20 cellular contexts compared by ENCODE assay signal in the genomic region with DNA sequence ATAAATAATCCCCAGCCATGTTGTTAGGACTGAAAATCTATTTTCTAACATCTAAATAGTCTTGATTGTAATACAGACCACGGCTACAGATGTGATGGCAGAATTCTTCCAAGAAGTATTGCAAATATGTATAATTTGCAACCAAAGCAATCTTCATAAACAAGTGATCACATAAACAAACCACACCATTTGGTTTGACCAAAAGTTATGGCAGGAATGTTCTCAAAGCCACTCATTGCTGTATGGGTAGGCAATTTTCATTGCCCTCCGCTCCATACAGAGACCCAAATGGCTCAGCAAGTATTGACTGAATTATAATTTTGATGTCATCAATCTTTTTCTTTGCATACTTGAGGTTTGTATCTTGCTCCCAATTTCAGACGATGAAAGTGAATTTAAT. TPM values are rescaled to one million over a fixed set of nuclear protein-coding genes. Genes with fewer than 3 reads are reported as not detected.
DNase-seq lines count a peak whose midpoint lies in the region; ATAC-seq, FAIRE-seq and TF ChIP-seq lines count a peak whose summit lies in the region.
"Had no signal": no experiment of that assay in that cellular context is flagged by ENCODE, and none has a peak within 500 bp of the region (broad histone marks: within the 10 kb centered on the region; RNA-seq: fewer than 3 reads in every experiment).

No MANE protein-coding gene starts in this region.

- in situ Hi-C loops in K562 (cut with MboI), result loop anchor here (10.0 kb wide), 1 partner anchor 148 kb away; no protein-coding TSS in a partner anchor

- no peaks in the 10 kb centered on the region for H4K20me1 ChIP-seq in K562 (replicated peaks; ENCODE audit: control insufficient read depth, insufficient read depth, low read length)

- no peaks in the 10 kb centered on the region for H3K9me3 ChIP-seq in K562 (replicated peaks; ENCODE audit: control insufficient read depth, insufficient read depth, low read depth, low read length)
- H3K9me3 ChIP-seq: tibial artery had no signal

- H3K9ac ChIP-seq in K562 (ENCODE audit: insufficient read depth in 1 of 2, low read depth in 2 of 2, low read length in 2 of 2), result no peak overlapping the region

- POLR2A ChIA-PET in K562 (lab: Yijun Ruan, JAX), result no interaction called here

- no TSS peak for BruUV-seq in K562 (replicated peaks; lab: Mats Ljungman, UMichigan)

- no peak overlapping the region for H3K4me2 ChIP-seq in K562 (ENCODE audit: insufficient read depth, low read length)

- peak; percentile 80 for DNase-seq in LHCN-M2 (ENCODE audit: low read depth)
- no peak for DNase-seq in K562 (ENCODE audit: extremely low read depth in 1 of 4, low spot score in 3 of 4)
- no peak for DNase-seq in mesothelial cell of epicardium (ENCODE audit: low spot score in 2 of 2, unreplicated experiment in 2 of 2)
- DNase-seq in NCI-H2029 treated with DMSO at 0.1 percent for 48 hours (lab: John Stamatoyannopoulos, UW), result no peak
- no peak for DNase-seq in NCI-H1092 treated with DMSO at 0.1 percent for 48 hours (lab: John Stamatoyannopoulos, UW)
- DNase-seq in DMS153 treated with DMSO at 0.1 percent for 48 hours (lab: John Stamatoyannopoulos, UW; ENCODE audit: unreplicated experiment), result no peak
- DNase-seq in activated naive CD4-positive, alpha-beta T cell treated with anti-CD3 and anti-CD28 coated beads, Interleukin-2, amount 10 ng/mL, durations not matched to agents 7 days and 5 days, result no peak
- DNase-seq: activated CD4-positive, alpha-beta T cell treated with anti-CD3 and anti-CD28 coated beads, Interleukin-2, amount 10 ng/mL, durations not matched to agents 24 days and 14 days; aorta; CD4-positive, alpha-beta memory T cell; glutamatergic neuron; NCI-H1694 treated with DMSO at 0.1 percent for 48 hours; NCI-H510A; nephron progenitor cell; stimulated activated CD4-positive, alpha-beta T cell treated with anti-CD3 and anti-CD28 coated beads, Interleukin-15, amount 100 ng/mL, for 24 hours; stimulated activated naive CD4-positive, alpha-beta T cell; tibial artery had no signal

- TF ChIP-seq EP300 in K562 (IDR thresholded peaks at IDR 0.05; ENCODE audit: low read length), result no peak

- TF ChIP-seq CTCF in K562 (IDR thresholded peaks at IDR 0.05 in 2 of 3, conservative IDR thresholded peaks at IDR 0.05 in 1 of 3; ENCODE audit: insufficient read depth in 2 of 3, low read depth in 1 of 3, low read length in 3 of 3) (no peak), mesothelial cell of epicardium (IDR thresholded peaks at IDR 0.05; ENCODE audit: unreplicated experiment) (no peak)

- CTCF ChIA-PET in K562 (lab: Yijun Ruan, JAX; ENCODE audit: low intra/inter-chr PET ratio), result interaction anchor here (1.3 to 2.4 kb wide), 2 partner anchors 80 to 147 kb away, joined by 9 to 11 read pairs; no protein-coding TSS in a partner anchor
- CTCF ChIA-PET in activated naive CD4-positive, alpha-beta T cell treated with anti-CD3 and anti-CD28 coated beads, Interleukin-2, amount 10 ng/mL, durations not matched to agents 7 days and 5 days (lab: Charles Lee), result interaction anchor here (0.5 to 0.6 kb wide), 2 partner anchors 79 to 202 kb away, joined by 3 read pairs; no protein-coding TSS in a partner anchor

- peaks cover 41% of the 10 kb centered on the region for H3K4me1 ChIP-seq in ACC112 (ENCODE audit: control insufficient read depth, insufficient read depth, low read length, unreplicated experiment)
- H3K4me1 ChIP-seq in K562 (replicated peaks in 1 of 2; ENCODE audit: control insufficient read depth in 2 of 2, insufficient read depth in 2 of 2, low read length in 2 of 2), result peaks cover 2 to 18% of the 10 kb centered on the region in 2 experiments; a peak in 4 of 5 replicates

- no peaks in the 10 kb centered on the region for H3K36me3 ChIP-seq in ACC112 (ENCODE audit: insufficient read depth, low read length)
- H3K36me3 ChIP-seq in K562 (ENCODE audit: control insufficient read depth, insufficient read depth, low read length), result no peaks in the 10 kb centered on the region
- H3K36me3 ChIP-seq: tibial artery had no signal

- no peak for FAIRE-seq in K562 (lab: Jason Lieb, UNC)

- intact Hi-C loops in K562 (cut with micrococcal nuclease), result no loop called here

- TF ChIP-seq RAD21 in K562 (CRISPR knock-in tag; conservative IDR thresholded peaks at IDR 0.05 in 1 of 2, IDR thresholded peaks at IDR 0.05 in 1 of 2), result no peak

- no peak overlapping the region for H3K4me3 Mint-ChIP-seq in mesothelial cell of epicardium
- H3K4me3 Mint-ChIP-seq in activated naive CD4-positive, alpha-beta T cell treated with anti-CD3 and anti-CD28 coated beads, Interleukin-2, amount 10 ng/mL, durations not matched to agents 7 days and 5 days, result no peak overlapping the region
- H3K4me3 Mint-ChIP-seq: activated CD4-positive, alpha-beta T cell treated with anti-CD3 and anti-CD28 coated beads, Interleukin-2, amount 10 ng/mL, durations not matched to agents 24 days and 14 days; CD4-positive, alpha-beta memory T cell; nephron progenitor cell had no signal

- peak overlapping the region; percentile 45; the same call in 1 of the 2 replicates for H3K4me3 ChIP-seq in ACC112 (ENCODE audit: low read depth, low read length)
- H3K4me3 ChIP-seq in K562, result no peak overlapping the region
- H3K4me3 ChIP-seq: coronary artery, lung, tibial artery had no signal

- H3K9me3 Mint-ChIP-seq in mesothelial cell of epicardium, result no peaks in the 10 kb centered on the region
- H3K9me3 Mint-ChIP-seq in activated naive CD4-positive, alpha-beta T cell treated with anti-CD3 and anti-CD28 coated beads, Interleukin-2, amount 10 ng/mL, durations not matched to agents 7 days and 5 days, result no peaks in the 10 kb centered on the region
- H3K9me3 Mint-ChIP-seq: activated CD4-positive, alpha-beta T cell treated with anti-CD3 and anti-CD28 coated beads, Interleukin-2, amount 10 ng/mL, durations not matched to agents 24 days and 14 days; CD4-positive, alpha-beta memory T cell; nephron progenitor cell had no signal

- no peak overlapping the region for H2AFZ ChIP-seq in ACC112 (ENCODE audit: low read length, unreplicated experiment)
- 0 out of 2 replicates have a peak overlapping the region, but pooled peaks have one; percentile 43 for H2AFZ ChIP-seq in K562 (ENCODE audit: low read depth, low read length)

- TF ChIP-seq POLR2A in K562 (conservative IDR thresholded peaks at IDR 0.05), result no peak

- 46% methylated on average over 3 of the region's 3 CpGs for WGBS in K562 (ENCODE audit: insufficient coverage, low coverage, missing lambda C conversion rate)

- H3K27me3 ChIP-seq in ACC112 (ENCODE audit: insufficient read depth, low read length) (no peaks in the 10 kb centered on the region), K562 (ENCODE audit: control insufficient read depth in 2 of 2, insufficient read depth in 2 of 2, low read length in 2 of 2) (no peaks in the 10 kb centered on the region)
- H3K27me3 ChIP-seq: tibial artery had no signal

- H3K27me3 Mint-ChIP-seq in mesothelial cell of epicardium (ENCODE audit: low read depth), result no peaks in the 10 kb centered on the region
- H3K27me3 Mint-ChIP-seq in activated naive CD4-positive, alpha-beta T cell treated with anti-CD3 and anti-CD28 coated beads, Interleukin-2, amount 10 ng/mL, durations not matched to agents 7 days and 5 days, result peaks cover 26% of the 10 kb centered on the region

- H3K9me1 ChIP-seq in K562 (ENCODE audit: control insufficient read depth, insufficient read depth, low read length), result no peaks in the 10 kb centered on the region

- H3K27ac ChIP-seq in ACC112 (ENCODE audit: low read depth, low read length) (peak overlapping the region; percentile 62; the same call in 1 of the 2 replicates), K562 (ENCODE audit: extremely low read depth, low read depth, low read length) (no peak overlapping the region)
- H3K27ac ChIP-seq: coronary artery, tibial artery had no signal

- peaks cover 29% of the 10 kb centered on the region for H3K4me1 Mint-ChIP-seq in mesothelial cell of epicardium
- H3K4me1 Mint-ChIP-seq in activated naive CD4-positive, alpha-beta T cell treated with anti-CD3 and anti-CD28 coated beads, Interleukin-2, amount 10 ng/mL, durations not matched to agents 7 days and 5 days, result no peaks in the 10 kb centered on the region

- no peaks in the 10 kb centered on the region for H3K79me2 ChIP-seq in ACC112 (ENCODE audit: control insufficient read depth, insufficient read depth, low read length, unreplicated experiment)
- no peaks in the 10 kb centered on the region for H3K79me2 ChIP-seq in K562 (ENCODE audit: control insufficient read depth, insufficient read depth, low read length)

- ATAC-seq in K562, result no peak

- H3K27ac Mint-ChIP-seq in mesothelial cell of epicardium, result peak overlapping the region; percentile 13
- H3K27ac Mint-ChIP-seq in activated naive CD4-positive, alpha-beta T cell treated with anti-CD3 and anti-CD28 coated beads, Interleukin-2, amount 10 ng/mL, durations not matched to agents 7 days and 5 days, result no peak overlapping the region
- H3K27ac Mint-ChIP-seq: activated CD4-positive, alpha-beta T cell treated with anti-CD3 and anti-CD28 coated beads, Interleukin-2, amount 10 ng/mL, durations not matched to agents 24 days and 14 days; CD4-positive, alpha-beta memory T cell; nephron progenitor cell had no signal

- H3K36me3 Mint-ChIP-seq in mesothelial cell of epicardium, result no peaks in the 10 kb centered on the region
- H3K36me3 Mint-ChIP-seq in activated naive CD4-positive, alpha-beta T cell treated with anti-CD3 and anti-CD28 coated beads, Interleukin-2, amount 10 ng/mL, durations not matched to agents 7 days and 5 days, result no peaks in the 10 kb centered on the region
- H3K36me3 Mint-ChIP-seq: CD4-positive, alpha-beta memory T cell had no signal

TF ChIP-seq in K562, 482 proteins besides CTCF, POLR2A, EP300 and RAD21 (continues in another document):
- no peak for TF ChIP-seq ZNF232 (CRISPR knock-in tag; IDR thresholded peaks at IDR 0.05)

RNA-seq across cellular contexts. Expression of gene RHOBTB1, which starts 19.0 kb away (rescaled TPM):
- 19.1 and 20.0 TPM in 2 replicates for total RNA-seq in LHCN-M2 (2014; rRNA removed)
- polyA plus RNA-seq in LHCN-M2 (2012), result 25.1 TPM
- total RNA-seq in K562 (2011; cell fraction: chromatin; rRNA removed; ENCODE audit: low replicate concordance), result 11.2 and 15.6 TPM in 2 replicates
- 5.0 and 5.5 TPM in 2 replicates for total RNA-seq in K562 (2011; cell fraction: nucleolus; rRNA removed)
- total RNA-seq in K562 (2011; cell fraction: nucleoplasm; rRNA removed), result 4.9 and 5.2 TPM in 2 replicates
- total RNA-seq in K562 (2014; rRNA removed), result 6.6 and 10.4 TPM in 2 replicates
- 10.6 and 11.6 TPM in 2 replicates for total RNA-seq in K562 (2014; rRNA removed; fragmentation: Illumina TruSeq; extraction: Trizol)
- 8.8 and 9.2 TPM in 2 replicates for total RNA-seq in K562 (2015; rRNA removed; fragmentation: Illumina TruSeq; extraction: Trizol)
- 8.2 and 8.5 TPM in 2 replicates for total RNA-seq in K562 (2021)
- 6.8 and 11.7 TPM in 2 replicates for polyA plus RNA-seq in K562 (2011; rRNA removed)
- polyA plus RNA-seq in K562 (2011; cell fraction: cytosol; rRNA removed), result 3.3 and 3.5 TPM in 2 replicates
- polyA plus RNA-seq in K562 (2011; cell fraction: nucleus; rRNA removed), result 35.6 and 37.0 TPM in 2 replicates
- polyA plus RNA-seq in K562 (2012), result 5.4 and 9.0 TPM in 2 replicates
- 7.3 and 9.3 TPM in 2 replicates for polyA plus RNA-seq in K562 (2014; fragmentation: Illumina TruSeq; extraction: Trizol)
- 1 to 10 TPM; 1.7 to 3.8 TPM for polyA plus RNA-seq in K562 (2014; fragmentation: Nextera tagmentation; extraction: Ambion mirVana)
- 9.7 and 11.5 TPM in 2 replicates for polyA plus RNA-seq in K562 (2014; rRNA removed)
- polyA minus RNA-seq in K562 (2011; rRNA and poly(A)+ RNA removed), result 4.7 and 8.1 TPM in 2 replicates
- polyA minus RNA-seq in K562 (2011; cell fraction: cytosol; rRNA and poly(A)+ RNA removed), result 3.7 and 6.9 TPM in 2 replicates
- 9.7 TPM in 2 replicates for polyA minus RNA-seq in K562 (2011; cell fraction: nucleus; rRNA and poly(A)+ RNA removed)
- 50.3 to 52.5 TPM (median 51.2 TPM) in 3 replicates for total RNA-seq in mesothelial cell of epicardium
- total RNA-seq: activated CD4-positive, alpha-beta T cell treated with anti-CD3 and anti-CD28 coated beads, Interleukin-2, amount 10 ng/mL, durations not matched to agents 24 days and 14 days had no signal
- polyA plus RNA-seq: CD4-positive, alpha-beta memory T cell had no signal
